In the genomic region with DNA sequence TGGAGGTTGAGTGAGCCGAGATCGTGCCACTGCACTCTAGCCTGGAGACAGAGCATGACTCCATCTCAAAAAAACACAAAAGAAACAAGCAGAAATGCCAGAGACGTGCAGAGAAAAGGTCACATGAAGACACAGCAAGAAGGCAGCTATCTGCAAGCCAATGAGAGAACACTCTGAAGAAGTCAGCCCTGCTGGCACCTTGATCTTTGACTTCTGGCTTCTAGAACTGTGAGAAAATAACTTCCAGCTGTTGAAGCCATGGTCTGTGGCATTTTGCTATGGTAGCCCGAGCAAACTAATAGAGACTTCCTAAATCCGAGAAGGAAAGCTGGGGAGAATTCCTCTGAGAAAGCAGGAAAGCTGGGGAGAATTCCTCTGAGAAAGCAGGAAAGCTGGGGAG, we compare ENCODE assay signal across 2 cellular contexts. TPM values are rescaled to one million over a fixed set of nuclear protein-coding genes. Genes with fewer than 3 reads are reported as not detected.
"Had no signal": no experiment of that assay in that cellular context is flagged by ENCODE, and none has a peak within 500 bp of the region (broad histone marks: within the 10 kb centered on the region; RNA-seq: fewer than 3 reads in every experiment).

No MANE protein-coding gene starts in this region.

RNA-seq across cellular contexts. Expression of gene SPDYE5, which starts 42.2 kb away (rescaled TPM):
- total RNA-seq: LHCN-M2, M059J had no signal
